ENCODE assay signal across 8 cellular contexts in genomic region chr1:35585805-35586204, GRCh38. TPM values are rescaled to one million over a fixed set of nuclear protein-coding genes. Genes with fewer than 3 reads are reported as not detected.
DNase-seq lines count a peak whose midpoint lies in the region; ATAC-seq, FAIRE-seq and TF ChIP-seq lines count a peak whose summit lies in the region.
"Not testable (repeated sequence)": the region's sequence is repeated elsewhere in the genome, so short reads cannot be mapped to it uniquely, and the experiment has no call there.
"Had no signal": no experiment of that assay in that cellular context is flagged by ENCODE, and none has a peak within 500 bp of the region (broad histone marks: within the 10 kb centered on the region; RNA-seq: fewer than 3 reads in every experiment).

No MANE protein-coding gene starts in this region.

- not testable (repeated sequence) for TF ChIP-seq RAD21 in K562 (CRISPR knock-in tag; conservative IDR thresholded peaks at IDR 0.05 in 1 of 2, IDR thresholded peaks at IDR 0.05 in 1 of 2)

- not testable (repeated sequence) for H2AFZ ChIP-seq in K562 (ENCODE audit: low read depth, low read length)

- TF ChIP-seq CTCF in CD14-positive monocyte (IDR thresholded peaks at IDR 0.05); K562 (IDR thresholded peaks at IDR 0.05 in 2 of 3, conservative IDR thresholded peaks at IDR 0.05 in 1 of 3; ENCODE audit: insufficient read depth in 2 of 3, low read depth in 1 of 3, low read length in 3 of 3); sigmoid colon (IDR thresholded peaks at IDR 0.05): not testable (repeated sequence)

- intact Hi-C loops in CD14-positive monocyte (cut with micrococcal nuclease); K562 (cut with micrococcal nuclease); sigmoid colon (cut with DNase I): not testable (repeated sequence)

- H3K4me2 ChIP-seq in K562 (ENCODE audit: insufficient read depth, low read length), result not testable (repeated sequence)

- not testable (repeated sequence) for H4K20me1 ChIP-seq in K562 (replicated peaks; ENCODE audit: control insufficient read depth, insufficient read depth, low read length)

- H3K9ac ChIP-seq in K562 (ENCODE audit: insufficient read depth in 1 of 2, low read depth in 2 of 2, low read length in 2 of 2), result not testable (repeated sequence)

- not testable (repeated sequence) for H3K9me3 ChIP-seq in T-helper 17 cell (ENCODE audit: control insufficient read depth, low read length, poor library complexity, severe bottlenecking); K562 (replicated peaks; ENCODE audit: control insufficient read depth, insufficient read depth, low read depth, low read length); sigmoid colon

- not testable (repeated sequence) for H3K27me3 Mint-ChIP-seq in CD14-positive monocyte (ENCODE audit: low read depth in 3 of 3); T-helper 17 cell; activated naive CD4-positive, alpha-beta T cell treated with anti-CD3 and anti-CD28 coated beads, Interleukin-2, amount 10 ng/mL, durations not matched to agents 7 days and 5 days

- H3K27me3 ChIP-seq in K562 (ENCODE audit: control insufficient read depth in 2 of 2, insufficient read depth in 2 of 2, low read length in 2 of 2); sigmoid colon: not testable (repeated sequence)

- not testable (repeated sequence) for H3K79me2 ChIP-seq in K562 (ENCODE audit: control insufficient read depth, insufficient read depth, low read length)

- TF ChIP-seq POLR2A in K562 (conservative IDR thresholded peaks at IDR 0.05); sigmoid colon (IDR thresholded peaks at IDR 0.05): not testable (repeated sequence)

- H3K4me3 Mint-ChIP-seq in CD14-positive monocyte; T-helper 17 cell; activated naive CD4-positive, alpha-beta T cell treated with anti-CD3 and anti-CD28 coated beads, Interleukin-2, amount 10 ng/mL, durations not matched to agents 7 days and 5 days; stimulated activated effector memory CD8-positive, alpha-beta T cell treated with anti-CD3 and anti-CD28 coated beads, Interleukin-12 subunit alpha, Interleukin-12 subunit beta, amount 100 ng/mL, for 72 hours: not testable (repeated sequence)

- H3K9me1 ChIP-seq in K562 (ENCODE audit: control insufficient read depth, insufficient read depth, low read length), result not testable (repeated sequence)

- CTCF ChIA-PET in activated naive CD4-positive, alpha-beta T cell treated with anti-CD3 and anti-CD28 coated beads, Interleukin-2, amount 10 ng/mL, durations not matched to agents 7 days and 5 days (lab: Charles Lee), result interaction anchor here (1.2 to 1.4 kb wide), 2 partner anchors 21 to 129 kb away, joined by 3 to 4 read pairs; no protein-coding TSS in a partner anchor
- CTCF ChIA-PET in K562 (lab: Yijun Ruan, JAX; ENCODE audit: low intra/inter-chr PET ratio), result not testable (repeated sequence)

- WGBS in K562 (ENCODE audit: insufficient coverage, low coverage, missing lambda C conversion rate), result 16% methylated on average over 1 of the region's 1 CpG
- 92 to 98% methylated on average over 1 of the region's 1 CpG for WGBS in sigmoid colon, 2 donors

- not testable (repeated sequence) for ATAC-seq in T-helper 17 cell; K562; stimulated activated effector memory CD8-positive, alpha-beta T cell treated with anti-CD3 and anti-CD28 coated beads, Interleukin-12 subunit alpha, Interleukin-12 subunit beta, amount 100 ng/mL, for 72 hours

- DNase-seq in CD14-positive monocyte (ENCODE audit: low spot score) (peak; percentile 31), sigmoid colon (peak; percentile 7)
- DNase-seq in T-helper 17 cell; activated naive CD4-positive, alpha-beta T cell treated with anti-CD3 and anti-CD28 coated beads, Interleukin-2, amount 10 ng/mL, durations not matched to agents 7 days and 5 days; K562 (ENCODE audit: extremely low read depth in 1 of 4, low spot score in 3 of 4); stimulated activated effector memory CD8-positive, alpha-beta T cell treated with anti-CD3 and anti-CD28 coated beads, Interleukin-12 subunit alpha, Interleukin-12 subunit beta, amount 100 ng/mL, for 72 hours (ENCODE audit: low spot score in 2 of 2): not testable (repeated sequence)

- not testable (repeated sequence) for H3K27ac ChIP-seq in K562 (ENCODE audit: extremely low read depth, low read depth, low read length); sigmoid colon

- not testable (repeated sequence) for FAIRE-seq in K562 (lab: Jason Lieb, UNC)

- not testable (repeated sequence) for H3K36me3 ChIP-seq in K562 (ENCODE audit: control insufficient read depth, insufficient read depth, low read length); sigmoid colon

- H3K4me1 Mint-ChIP-seq in CD14-positive monocyte; T-helper 17 cell; activated naive CD4-positive, alpha-beta T cell treated with anti-CD3 and anti-CD28 coated beads, Interleukin-2, amount 10 ng/mL, durations not matched to agents 7 days and 5 days: not testable (repeated sequence)
- H3K4me1 Mint-ChIP-seq in stimulated activated effector memory CD8-positive, alpha-beta T cell treated with anti-CD3 and anti-CD28 coated beads, Interleukin-12 subunit alpha, Interleukin-12 subunit beta, amount 100 ng/mL, for 72 hours, result peaks cover 15% of the 10 kb centered on the region

- not testable (repeated sequence) for BruUV-seq in K562 (replicated peaks; lab: Mats Ljungman, UMichigan)

- H3K4me3 ChIP-seq in K562, sigmoid colon: not testable (repeated sequence)

- in situ Hi-C loops in K562 (cut with MboI), result not testable (repeated sequence)

- POLR2A ChIA-PET in K562 (lab: Yijun Ruan, JAX), result interaction anchor here (0.9 to 2.0 kb wide), 5 partner anchors 8 to 150 kb away, joined by 3 to 7 read pairs (median 6); no protein-coding TSS in a partner anchor

- H3K36me3 Mint-ChIP-seq in CD14-positive monocyte, result peaks cover 17 to 19% of the 10 kb centered on the region in 2 donors
- H3K36me3 Mint-ChIP-seq in T-helper 17 cell (ENCODE audit: low read depth); activated naive CD4-positive, alpha-beta T cell treated with anti-CD3 and anti-CD28 coated beads, Interleukin-2, amount 10 ng/mL, durations not matched to agents 7 days and 5 days; stimulated activated effector memory CD8-positive, alpha-beta T cell treated with anti-CD3 and anti-CD28 coated beads, Interleukin-12 subunit alpha, Interleukin-12 subunit beta, amount 100 ng/mL, for 72 hours: not testable (repeated sequence)

- TF ChIP-seq EP300 in K562 (IDR thresholded peaks at IDR 0.05; ENCODE audit: low read length); sigmoid colon (IDR thresholded peaks at IDR 0.05): not testable (repeated sequence)

- H3K4me1 ChIP-seq in K562 (replicated peaks in 1 of 2; ENCODE audit: control insufficient read depth in 2 of 2, insufficient read depth in 2 of 2, low read length in 2 of 2); sigmoid colon: not testable (repeated sequence)

- H3K27ac Mint-ChIP-seq in CD14-positive monocyte, result not testable (repeated sequence)
- peak overlapping the region; percentile 43 for H3K27ac Mint-ChIP-seq in T-helper 17 cell
- H3K27ac Mint-ChIP-seq in activated naive CD4-positive, alpha-beta T cell treated with anti-CD3 and anti-CD28 coated beads, Interleukin-2, amount 10 ng/mL, durations not matched to agents 7 days and 5 days, result peak overlapping the region; percentile 63
- H3K27ac Mint-ChIP-seq in stimulated activated effector memory CD8-positive, alpha-beta T cell treated with anti-CD3 and anti-CD28 coated beads, Interleukin-12 subunit alpha, Interleukin-12 subunit beta, amount 100 ng/mL, for 72 hours, result peak overlapping the region; percentile 10

- H3K9me3 Mint-ChIP-seq in CD14-positive monocyte; activated naive CD4-positive, alpha-beta T cell treated with anti-CD3 and anti-CD28 coated beads, Interleukin-2, amount 10 ng/mL, durations not matched to agents 7 days and 5 days; stimulated activated effector memory CD8-positive, alpha-beta T cell treated with anti-CD3 and anti-CD28 coated beads, Interleukin-12 subunit alpha, Interleukin-12 subunit beta, amount 100 ng/mL, for 72 hours: not testable (repeated sequence)

RNA-seq across cellular contexts. Expression of gene TFAP2E, which starts 12.7 kb away (rescaled TPM):
- polyA plus RNA-seq in CD14-positive monocyte, result 1 to 10 TPM in 1 of 2 donors, under 1 TPM in 1; 0.77 to 1.5 TPM
- total RNA-seq in T-helper 17 cell, result 1 to 10 TPM; 3.2 to 4.5 TPM
- total RNA-seq in K562 (2011; cell fraction: chromatin; rRNA removed; ENCODE audit: low replicate concordance), result 0.30 and 0.44 TPM in 2 replicates
- 0.39 TPM in 1 of 2 replicates, not detected in the other for total RNA-seq in K562 (2011; cell fraction: nucleolus; rRNA removed)
- total RNA-seq in K562 (2011; cell fraction: nucleoplasm; rRNA removed), result 0.81 TPM in 1 of 2 replicates, not detected in the other
- total RNA-seq in K562 (2014; rRNA removed), result not detected in 2 replicates
- not detected in 2 replicates for total RNA-seq in K562 (2014; rRNA removed; fragmentation: Illumina TruSeq; extraction: Trizol)
- total RNA-seq in K562 (2015; rRNA removed; fragmentation: Illumina TruSeq; extraction: Trizol), result 0.11 TPM in 1 of 2 replicates, not detected in the other
- not detected in 2 replicates for total RNA-seq in K562 (2021)
- polyA plus RNA-seq in K562 (2011; rRNA removed), result 0.07 and 0.11 TPM in 2 replicates
- not detected in 2 replicates for polyA plus RNA-seq in K562 (2011; cell fraction: cytosol; rRNA removed)
- 0.31 and 0.38 TPM in 2 replicates for polyA plus RNA-seq in K562 (2011; cell fraction: nucleus; rRNA removed)
- polyA plus RNA-seq in K562 (2012), result 0.20 and 0.58 TPM in 2 replicates
- not detected in 2 replicates for polyA plus RNA-seq in K562 (2014; fragmentation: Illumina TruSeq; extraction: Trizol)
- under 1 TPM; 0.03 to 0.06 TPM for polyA plus RNA-seq in K562 (2014; fragmentation: Nextera tagmentation; extraction: Ambion mirVana)
- 0.04 and 0.07 TPM in 2 replicates for polyA plus RNA-seq in K562 (2014; rRNA removed)
- 0.14 TPM in 1 of 2 replicates, not detected in the other for polyA minus RNA-seq in K562 (2011; rRNA and poly(A)+ RNA removed)
- polyA minus RNA-seq in K562 (2011; cell fraction: cytosol; rRNA and poly(A)+ RNA removed), result not detected in 2 replicates
- polyA minus RNA-seq in K562 (2011; cell fraction: nucleus; rRNA and poly(A)+ RNA removed), result not detected in 2 replicates
- total RNA-seq in sigmoid colon, result 1 to 10 TPM in 1 of 4 donors, under 1 TPM in 3; 0.27 to 1.2 (median 0.46) TPM
- 1 to 10 TPM in 1 of 3 donors, not detected in 2; 1.2 TPM for polyA plus RNA-seq in sigmoid colon
- total RNA-seq: A172, G401 had no signal

RNA-seq across cellular contexts. Expression of gene NCDN, which starts 28.2 kb away (rescaled TPM):
- polyA plus RNA-seq in CD14-positive monocyte (1 to 10 TPM; 5.0 to 7.0 TPM), K562 (2011; rRNA removed) (8.1 and 14.6 TPM in 2 replicates), K562 (2014; fragmentation: Illumina TruSeq; extraction: Trizol) (16.0 and 26.9 TPM in 2 replicates), K562 (2014; fragmentation: Nextera tagmentation; extraction: Ambion mirVana) (1 to 10 TPM; 1.9 to 2.6 TPM), K562 (2014; rRNA removed) (20.0 and 24.8 TPM in 2 replicates), sigmoid colon (10 to 100 TPM in 1 of 3 donors, 1 to 10 TPM in 2; 3.6 to 14.3 (median 4.2) TPM)
- total RNA-seq in T-helper 17 cell (10 to 100 TPM; 23.8 to 26.2 TPM), K562 (2014; rRNA removed) (16.4 and 20.4 TPM in 2 replicates), K562 (2014; rRNA removed; fragmentation: Illumina TruSeq; extraction: Trizol) (4.5 and 5.4 TPM in 2 replicates), K562 (2015; rRNA removed; fragmentation: Illumina TruSeq; extraction: Trizol) (10.7 and 13.3 TPM in 2 replicates), K562 (2021) (33.5 and 35.1 TPM in 2 replicates), sigmoid colon (10 to 100 TPM; 11.7 to 26.3 (median 14.3) TPM)
- total RNA-seq in K562 (2011; cell fraction: chromatin; rRNA removed; ENCODE audit: low replicate concordance), result 18.2 and 51.7 TPM in 2 replicates
- 35.4 and 36.2 TPM in 2 replicates for total RNA-seq in K562 (2011; cell fraction: nucleolus; rRNA removed)
- total RNA-seq in K562 (2011; cell fraction: nucleoplasm; rRNA removed), result 27.1 and 28.9 TPM in 2 replicates
- polyA plus RNA-seq in K562 (2011; cell fraction: cytosol; rRNA removed), result 11.3 and 22.9 TPM in 2 replicates
- polyA plus RNA-seq in K562 (2011; cell fraction: nucleus; rRNA removed), result 32.8 and 67.9 TPM in 2 replicates
- polyA plus RNA-seq in K562 (2012), result 23.9 and 26.1 TPM in 2 replicates
- polyA minus RNA-seq in K562 (2011; rRNA and poly(A)+ RNA removed), result 4.9 and 5.2 TPM in 2 replicates
- 13.6 and 15.4 TPM in 2 replicates for polyA minus RNA-seq in K562 (2011; cell fraction: cytosol; rRNA and poly(A)+ RNA removed)
- polyA minus RNA-seq in K562 (2011; cell fraction: nucleus; rRNA and poly(A)+ RNA removed), result 16.6 and 17.4 TPM in 2 replicates

RNA-seq across cellular contexts. Expression of gene KIAA0319L, which starts 28.6 kb away (rescaled TPM):
- polyA plus RNA-seq in CD14-positive monocyte (10 to 100 TPM; 20.6 to 28.6 TPM), K562 (2011; rRNA removed) (51.7 and 66.5 TPM in 2 replicates), K562 (2014; fragmentation: Illumina TruSeq; extraction: Trizol) (32.2 and 40.1 TPM in 2 replicates), K562 (2014; fragmentation: Nextera tagmentation; extraction: Ambion mirVana) (1 to 10 TPM; 2.4 to 5.9 TPM), K562 (2014; rRNA removed) (23.4 and 28.5 TPM in 2 replicates), sigmoid colon (10 to 100 TPM in 2 of 3 donors, 1 to 10 TPM in 1; 8.3 to 36.9 (median 10.2) TPM)
- total RNA-seq in T-helper 17 cell (10 to 100 TPM; 58.8 to 79.0 TPM), K562 (2014; rRNA removed) (22.7 and 26.9 TPM in 2 replicates), K562 (2014; rRNA removed; fragmentation: Illumina TruSeq; extraction: Trizol) (29.3 and 30.2 TPM in 2 replicates), K562 (2015; rRNA removed; fragmentation: Illumina TruSeq; extraction: Trizol) (25.0 and 27.4 TPM in 2 replicates), K562 (2021) (32.7 and 33.2 TPM in 2 replicates), sigmoid colon (10 to 100 TPM; 24.8 to 50.4 (median 34.8) TPM)
- total RNA-seq in K562 (2011; cell fraction: chromatin; rRNA removed; ENCODE audit: low replicate concordance), result 218 and 257 TPM in 2 replicates
- total RNA-seq in K562 (2011; cell fraction: nucleolus; rRNA removed), result 151 and 178 TPM in 2 replicates
- total RNA-seq in K562 (2011; cell fraction: nucleoplasm; rRNA removed), result 203 and 242 TPM in 2 replicates
- 29.9 and 48.2 TPM in 2 replicates for polyA plus RNA-seq in K562 (2011; cell fraction: cytosol; rRNA removed)
- 76.5 and 77.3 TPM in 2 replicates for polyA plus RNA-seq in K562 (2011; cell fraction: nucleus; rRNA removed)
- 29.4 and 50.6 TPM in 2 replicates for polyA plus RNA-seq in K562 (2012)
- polyA minus RNA-seq in K562 (2011; rRNA and poly(A)+ RNA removed), result 84.3 and 87.6 TPM in 2 replicates
- 28.8 and 38.0 TPM in 2 replicates for polyA minus RNA-seq in K562 (2011; cell fraction: cytosol; rRNA and poly(A)+ RNA removed)
- polyA minus RNA-seq in K562 (2011; cell fraction: nucleus; rRNA and poly(A)+ RNA removed), result 47.7 and 95.0 TPM in 2 replicates

RNA-seq across cellular contexts. Expression of gene PSMB2, which starts 55.5 kb away (rescaled TPM):
- 10 to 100 TPM; 78.6 to 84.1 TPM for polyA plus RNA-seq in CD14-positive monocyte
- total RNA-seq in T-helper 17 cell, result 10 to 100 TPM; 27.4 to 30.5 TPM
- total RNA-seq in K562 (2011; cell fraction: chromatin; rRNA removed; ENCODE audit: low replicate concordance), result 31.2 and 38.1 TPM in 2 replicates
- total RNA-seq in K562 (2011; cell fraction: nucleolus; rRNA removed), result 24.7 and 27.5 TPM in 2 replicates
- 46.6 and 87.8 TPM in 2 replicates for total RNA-seq in K562 (2011; cell fraction: nucleoplasm; rRNA removed)
- 71.7 and 103 TPM in 2 replicates for total RNA-seq in K562 (2014; rRNA removed)
- 144 and 145 TPM in 2 replicates for total RNA-seq in K562 (2014; rRNA removed; fragmentation: Illumina TruSeq; extraction: Trizol)
- 140 and 155 TPM in 2 replicates for total RNA-seq in K562 (2015; rRNA removed; fragmentation: Illumina TruSeq; extraction: Trizol)
- total RNA-seq in K562 (2021), result 231 and 235 TPM in 2 replicates
- 165 and 171 TPM in 2 replicates for polyA plus RNA-seq in K562 (2011; rRNA removed)
- 180 and 190 TPM in 2 replicates for polyA plus RNA-seq in K562 (2011; cell fraction: cytosol; rRNA removed)
- polyA plus RNA-seq in K562 (2011; cell fraction: nucleus; rRNA removed), result 68.1 and 83.6 TPM in 2 replicates
- 147 and 203 TPM in 2 replicates for polyA plus RNA-seq in K562 (2012)
- 283 and 321 TPM in 2 replicates for polyA plus RNA-seq in K562 (2014; fragmentation: Illumina TruSeq; extraction: Trizol)
- polyA plus RNA-seq in K562 (2014; fragmentation: Nextera tagmentation; extraction: Ambion mirVana), result 100 to 1,000 TPM; 499 to 543 TPM
- polyA plus RNA-seq in K562 (2014; rRNA removed), result 150 and 162 TPM in 2 replicates
- polyA minus RNA-seq in K562 (2011; rRNA and poly(A)+ RNA removed), result 117 and 126 TPM in 2 replicates
- polyA minus RNA-seq in K562 (2011; cell fraction: cytosol; rRNA and poly(A)+ RNA removed), result 108 and 118 TPM in 2 replicates
- polyA minus RNA-seq in K562 (2011; cell fraction: nucleus; rRNA and poly(A)+ RNA removed), result 13.2 and 23.4 TPM in 2 replicates
- total RNA-seq in sigmoid colon, result 10 to 100 TPM; 29.3 to 34.2 (median 31.0) TPM
- 10 to 100 TPM; 29.4 to 66.5 (median 37.2) TPM for polyA plus RNA-seq in sigmoid colon
